Comparison of ENCODE assay signal across 1 cellular context in genomic region chr12:121325922-121326396, GRCh38.
TF ChIP-seq lines count a peak whose summit lies in the region.

No MANE protein-coding gene starts in this region.

TF ChIP-seq in K562, 482 proteins besides CTCF, POLR2A, EP300 and RAD21 (continued from another document and continues in another):
- TF ChIP-seq PATZ1 (CRISPR knock-in tag; IDR thresholded peaks at IDR 0.05; ENCODE audit: borderline replicate concordance) (no peak), BRF1 (IDR thresholded peaks at IDR 0.05; ENCODE audit: borderline replicate concordance, extremely low read depth, insufficient read length) (no peak), HES1 (IDR thresholded peaks at IDR 0.05; ENCODE audit: low read depth) (no peak), MAZ (CRISPR knock-in tag; conservative IDR thresholded peaks at IDR 0.05 in 1 of 2, IDR thresholded peaks at IDR 0.05 in 1 of 2) (0 out of 4 replicates have a peak, but pooled peaks of 1 of the 2 experiments have one; percentile 36), CAMTA2 (CRISPR knock-in tag; conservative IDR thresholded peaks at IDR 0.05) (no peak), DIDO1 (tag; IDR thresholded peaks at IDR 0.05; ENCODE audit: low read depth) (no peak), ZNF507 (tag; conservative IDR thresholded peaks at IDR 0.05) (no peak), ZNF764 (CRISPR knock-in tag; IDR thresholded peaks at IDR 0.05; ENCODE audit: low read depth) (no peak), MCM3 (IDR thresholded peaks at IDR 0.05) (no peak), CEBPG (CRISPR knock-in tag; IDR thresholded peaks at IDR 0.05) (peak; percentile 91), CEBPG (tag; conservative IDR thresholded peaks at IDR 0.05 in 1 of 2, IDR thresholded peaks at IDR 0.05 in 1 of 2) (peak; percentile 90 to 99), TAF15 (IDR thresholded peaks at IDR 0.05; ENCODE audit: low read depth, low read length) (no peak), PCBP2 (IDR thresholded peaks at IDR 0.05; ENCODE audit: low read depth, low read length, poor library complexity, severe bottlenecking) (no peak), MYBL2 (IDR thresholded peaks at IDR 0.05; ENCODE audit: low read depth) (no peak), MYBL2 (CRISPR knock-in tag; IDR thresholded peaks at IDR 0.05; ENCODE audit: borderline replicate concordance) (no peak), GTF2E2 (tag; IDR thresholded peaks at IDR 0.05) (no peak), SMARCA4 (IDR thresholded peaks at IDR 0.05) (peak; percentile 66; the same call in 1 of the 2 replicates), U2AF2 (optimal IDR thresholded peaks at IDR 0.05; ENCODE audit: low read depth, low read length) (no peak), MNT (conservative IDR thresholded peaks at IDR 0.05) (no peak), AFF4 (CRISPR knock-in tag; IDR thresholded peaks at IDR 0.05) (no peak), STAG1 (CRISPR knock-in tag; IDR thresholded peaks at IDR 0.05; ENCODE audit: borderline replicate concordance) (no peak), ZNF583 (CRISPR knock-in tag; IDR thresholded peaks at IDR 0.05) (no peak), FIP1L1 (IDR thresholded peaks at IDR 0.05; ENCODE audit: low read depth, low read length, poor library complexity, severe bottlenecking) (no peak), HNRNPL (IDR thresholded peaks at IDR 0.05; ENCODE audit: low read depth, low read length) (no peak), ZNF184 (CRISPR knock-in tag; IDR thresholded peaks at IDR 0.05) (no peak), RHOXF2B (CRISPR knock-in tag; conservative IDR thresholded peaks at IDR 0.05) (0 out of 2 replicates have a peak, but pooled peaks have one; percentile 48), MTA2 (IDR thresholded peaks at IDR 0.05; ENCODE audit: low read depth) (no peak), TCF7L2 (IDR thresholded peaks at IDR 0.05; ENCODE audit: low read depth, low read length) (no peak), RBM34 (IDR thresholded peaks at IDR 0.05; ENCODE audit: borderline replicate concordance, insufficient read depth, low read length) (no peak), ZNF318 (IDR thresholded peaks at IDR 0.05; ENCODE audit: borderline replicate concordance in 1 of 2, low read depth in 1 of 2) (peak in 1 of 2 experiments; percentile 27; a peak in 2 of 4 replicates), NELFE (IDR thresholded peaks at IDR 0.05; ENCODE audit: insufficient read depth, insufficient read length) (no peak), YY1 (IDR thresholded peaks at IDR 0.05; ENCODE audit: borderline replicate concordance in 1 of 3, control insufficient read depth in 1 of 3, extremely low read depth in 1 of 3, insufficient read depth in 3 of 3, insufficient read length in 1 of 3, insufficient replicate concordance in 2 of 3, low read depth in 1 of 3, low read length in 2 of 3) (no peak), HDAC3 (IDR thresholded peaks at IDR 0.05; ENCODE audit: borderline replicate concordance, partially characterized antibody) (peak; percentile 61), ZMIZ1 (IDR thresholded peaks at IDR 0.05; ENCODE audit: low read depth in 2 of 2, low read length in 2 of 2) (no peak), KAT7 (CRISPR knock-in tag; IDR thresholded peaks at IDR 0.05; ENCODE audit: borderline replicate concordance) (no peak), BCOR (IDR thresholded peaks at IDR 0.05) (no peak), DACH1 (IDR thresholded peaks at IDR 0.05; ENCODE audit: partially characterized antibody) (no peak), ZBTB5 (IDR thresholded peaks at IDR 0.05) (no peak), ADNP (tag; IDR thresholded peaks at IDR 0.05) (no peak), FOSL1 (tag; conservative IDR thresholded peaks at IDR 0.05) (no peak)
